In the genomic region with DNA sequence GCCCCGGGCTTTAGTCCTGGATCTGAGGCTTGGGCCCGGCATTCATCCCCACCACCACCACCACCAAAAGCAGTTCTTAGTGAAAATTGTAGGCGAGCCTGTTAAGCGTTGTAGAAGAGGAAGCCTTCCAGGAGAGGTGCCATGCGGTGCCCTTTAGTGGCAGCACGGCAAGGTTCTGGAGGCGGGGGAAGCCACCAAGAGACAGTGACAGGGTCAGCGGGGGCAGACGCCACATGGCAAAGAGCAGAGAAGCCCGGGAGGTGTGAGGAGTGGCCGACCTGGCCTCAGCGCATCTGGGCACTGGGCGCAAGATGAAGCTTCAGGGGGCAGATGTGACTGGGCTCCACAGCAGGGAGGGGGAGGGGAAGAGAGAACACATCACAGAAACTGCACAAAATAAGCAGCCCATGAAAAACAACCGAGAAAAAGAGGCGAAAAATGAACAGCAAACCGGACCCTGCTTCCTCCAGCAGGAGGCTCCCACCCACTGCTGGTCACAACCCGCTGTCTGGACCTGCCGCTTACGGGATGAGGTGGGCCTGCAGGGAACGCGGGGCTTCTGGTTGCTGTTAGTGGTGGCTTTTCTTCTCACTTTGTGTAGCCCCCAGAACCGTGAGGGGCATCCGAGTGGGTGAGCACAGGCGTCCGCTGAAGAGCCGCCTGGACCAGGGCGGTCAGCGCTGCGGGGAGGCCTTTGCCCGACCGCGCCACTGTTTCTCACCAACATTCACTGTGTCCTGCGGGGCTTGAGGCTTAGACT, we compare ENCODE assay signal across 1 cellular context.
TF ChIP-seq lines count a peak whose summit lies in the region.

No MANE protein-coding gene starts in this region.

TF ChIP-seq in HepG2, 621 proteins besides CTCF, POLR2A, EP300 and RAD21:
- TF ChIP-seq, protein P1, sequence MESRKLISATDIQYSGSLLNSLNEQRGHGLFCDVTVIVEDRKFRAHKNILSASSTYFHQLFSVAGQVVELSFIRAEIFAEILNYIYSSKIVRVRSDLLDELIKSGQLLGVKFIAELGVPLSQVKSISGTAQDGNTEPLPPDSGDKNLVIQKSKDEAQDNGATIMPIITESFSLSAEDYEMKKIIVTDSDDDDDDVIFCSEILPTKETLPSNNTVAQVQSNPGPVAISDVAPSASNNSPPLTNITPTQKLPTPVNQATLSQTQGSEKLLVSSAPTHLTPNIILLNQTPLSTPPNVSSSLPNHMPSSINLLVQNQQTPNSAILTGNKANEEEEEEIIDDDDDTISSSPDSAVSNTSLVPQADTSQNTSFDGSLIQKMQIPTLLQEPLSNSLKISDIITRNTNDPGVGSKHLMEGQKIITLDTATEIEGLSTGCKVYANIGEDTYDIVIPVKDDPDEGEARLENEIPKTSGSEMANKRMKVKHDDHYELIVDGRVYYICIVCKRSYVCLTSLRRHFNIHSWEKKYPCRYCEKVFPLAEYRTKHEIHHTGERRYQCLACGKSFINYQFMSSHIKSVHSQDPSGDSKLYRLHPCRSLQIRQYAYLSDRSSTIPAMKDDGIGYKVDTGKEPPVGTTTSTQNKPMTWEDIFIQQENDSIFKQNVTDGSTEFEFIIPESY (CRISPR knock-in tag; IDR thresholded peaks at IDR 0.05): peak; percentile 52; the same call in 1 of the 2 replicates
- peak; percentile 19; the same call in 1 of the 2 replicates for TF ChIP-seq STAG1 (CRISPR knock-in tag; IDR thresholded peaks at IDR 0.05)
- TF ChIP-seq, protein P2, sequence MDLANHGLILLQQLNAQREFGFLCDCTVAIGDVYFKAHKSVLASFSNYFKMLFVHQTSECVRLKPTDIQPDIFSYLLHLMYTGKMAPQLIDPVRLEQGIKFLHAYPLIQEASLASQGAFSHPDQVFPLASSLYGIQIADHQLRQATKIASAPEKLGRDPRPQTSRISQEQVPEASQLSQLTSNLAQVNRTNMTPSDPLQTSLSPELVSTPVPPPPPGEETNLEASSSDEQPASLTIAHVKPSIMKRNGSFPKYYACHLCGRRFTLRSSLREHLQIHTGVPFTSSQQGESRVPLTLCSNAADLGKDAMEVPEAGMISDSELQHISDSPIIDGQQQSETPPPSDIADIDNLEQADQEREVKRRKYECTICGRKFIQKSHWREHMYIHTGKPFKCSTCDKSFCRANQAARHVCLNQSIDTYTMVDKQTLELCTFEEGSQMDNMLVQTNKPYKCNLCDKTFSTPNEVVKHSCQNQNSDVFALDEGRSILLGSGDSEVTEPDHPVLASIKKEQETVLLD (CRISPR knock-in tag; IDR thresholded peaks at IDR 0.05; ENCODE audit: low read depth): no peak
